12 cellular contexts compared by ENCODE assay signal in the genomic region with DNA sequence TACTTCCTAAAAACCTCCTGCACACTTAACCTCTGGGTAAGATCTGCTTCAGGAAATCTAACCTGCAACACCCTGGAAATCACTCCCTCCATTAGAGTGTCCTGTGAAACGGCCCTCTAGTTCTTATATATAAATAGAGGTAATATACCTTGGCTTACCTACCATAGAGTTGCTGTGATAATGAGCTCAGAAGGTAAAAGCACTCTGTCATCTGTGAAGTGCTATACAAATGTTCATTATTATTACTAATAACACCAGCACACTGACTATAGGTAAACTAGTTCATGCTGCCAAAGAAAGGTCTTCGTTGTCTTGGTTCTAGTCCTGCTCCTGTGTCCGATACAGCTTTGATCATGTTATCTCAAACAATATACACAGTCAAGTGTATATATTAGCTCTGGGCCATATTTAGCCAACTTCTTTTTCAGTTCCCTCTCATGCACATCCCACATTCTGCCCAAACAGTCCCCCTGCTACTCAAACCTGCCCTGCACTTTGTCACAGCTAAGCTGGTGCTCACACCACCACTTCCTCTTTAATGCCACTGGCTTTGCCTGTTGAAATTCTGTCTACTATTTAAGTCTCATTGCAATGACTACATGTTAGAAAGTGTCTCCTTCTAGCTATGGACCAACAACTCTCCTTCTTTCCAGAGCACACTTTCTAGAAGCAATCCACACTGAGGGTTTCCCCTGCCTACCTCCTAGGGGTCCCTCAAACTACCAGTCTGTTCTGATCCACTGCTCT. TPM values are rescaled to one million over a fixed set of nuclear protein-coding genes. Genes with fewer than 3 reads are reported as not detected.
DNase-seq lines count a peak whose midpoint lies in the region; ATAC-seq lines count a peak whose summit lies in the region.
"Had no signal": no experiment of that assay in that cellular context is flagged by ENCODE, and none has a peak within 500 bp of the region (broad histone marks: within the 10 kb centered on the region; RNA-seq: fewer than 3 reads in every experiment).

No MANE protein-coding gene starts in this region.

- peak; percentile 72 for ATAC-seq in GM18502 (IDR thresholded peaks at IDR 0.05; ENCODE audit: poor library complexity, unreplicated experiment)
- ATAC-seq in GM21529 (IDR thresholded peaks at IDR 0.05; ENCODE audit: unreplicated experiment) = peak; percentile 66
- peak; percentile 67 for ATAC-seq in HG03457 (IDR thresholded peaks at IDR 0.05; ENCODE audit: unreplicated experiment)

- peak overlapping the region; percentile 85 for H3K27ac ChIP-seq in epithelial cell of prostate
- H3K27ac ChIP-seq: parathyroid adenoma had no signal

- peaks cover 47% of the 10 kb centered on the region for H3K36me3 Mint-ChIP-seq in activated T-helper 1 cell treated with anti-CD3 and anti-CD28 coated beads, Interleukin-12 subunit alpha, Interleukin-12 subunit beta, Interleukin-2, Interleukin-4 antibody, amounts not matched to agents 30 ng/mL and 10 ng/mL and 1 ng/mL, durations not matched to agents 14 hours and 24 hours and 36 hours (ENCODE audit: low read depth)

- no peak overlapping the region for H3K27ac Mint-ChIP-seq in activated T-helper 1 cell treated with anti-CD3 and anti-CD28 coated beads, Interleukin-12 subunit alpha, Interleukin-12 subunit beta, Interleukin-2, Interleukin-4 antibody, amounts not matched to agents 30 ng/mL and 10 ng/mL and 1 ng/mL, durations not matched to agents 14 hours and 24 hours and 36 hours
- H3K27ac Mint-ChIP-seq: stimulated activated naive CD8-positive, alpha-beta T cell treated with anti-CD3 and anti-CD28 coated beads, Interleukin-15, Interleukin-2, amounts not matched to agents 100 ng/mL and 50 ng/mL, for 24 hours had no signal

- H3K9me3 Mint-ChIP-seq in activated T-helper 1 cell treated with anti-CD3 and anti-CD28 coated beads, Interleukin-12 subunit alpha, Interleukin-12 subunit beta, Interleukin-2, Interleukin-4 antibody, amounts not matched to agents 30 ng/mL and 10 ng/mL and 1 ng/mL, durations not matched to agents 14 hours and 24 hours and 36 hours = no peaks in the 10 kb centered on the region
- H3K9me3 Mint-ChIP-seq: stimulated activated naive CD8-positive, alpha-beta T cell treated with anti-CD3 and anti-CD28 coated beads, Interleukin-15, Interleukin-2, amounts not matched to agents 100 ng/mL and 50 ng/mL, for 24 hours had no signal

- intact Hi-C loops in activated T-helper 1 cell treated with anti-CD3 and anti-CD28 coated beads, Interleukin-12 subunit alpha, Interleukin-12 subunit beta, Interleukin-2, Interleukin-4 antibody, amounts not matched to agents 30 ng/mL and 10 ng/mL and 1 ng/mL, durations not matched to agents 14 hours and 24 hours and 36 hours (cut with micrococcal nuclease) = loop anchor here (10.0 kb wide), 1 partner anchor 1576 kb away; a partner anchor contains a TSS

- peaks cover 50% of the 10 kb centered on the region for H3K4me1 Mint-ChIP-seq in activated T-helper 1 cell treated with anti-CD3 and anti-CD28 coated beads, Interleukin-12 subunit alpha, Interleukin-12 subunit beta, Interleukin-2, Interleukin-4 antibody, amounts not matched to agents 30 ng/mL and 10 ng/mL and 1 ng/mL, durations not matched to agents 14 hours and 24 hours and 36 hours (ENCODE audit: low read depth)

- no peak overlapping the region for H3K4me3 Mint-ChIP-seq in activated T-helper 1 cell treated with anti-CD3 and anti-CD28 coated beads, Interleukin-12 subunit alpha, Interleukin-12 subunit beta, Interleukin-2, Interleukin-4 antibody, amounts not matched to agents 30 ng/mL and 10 ng/mL and 1 ng/mL, durations not matched to agents 14 hours and 24 hours and 36 hours
- H3K4me3 Mint-ChIP-seq: stimulated activated naive CD8-positive, alpha-beta T cell treated with anti-CD3 and anti-CD28 coated beads, Interleukin-15, Interleukin-2, amounts not matched to agents 100 ng/mL and 50 ng/mL, for 24 hours had no signal

- DNase-seq in epithelial cell of prostate (ENCODE audit: low read depth, low spot score) = no peak
- DNase-seq in NCI-H187 (lab: John Stamatoyannopoulos, UW) = no peak
- no peak for DNase-seq in activated gamma-delta T cell treated with Interleukin-2 at 50 U/mL for 16 hours
- DNase-seq in activated T-helper 1 cell treated with anti-CD3 and anti-CD28 coated beads, Interleukin-12 subunit alpha, Interleukin-12 subunit beta, Interleukin-2, Interleukin-4 antibody, amounts not matched to agents 30 ng/mL and 10 ng/mL and 1 ng/mL, durations not matched to agents 14 hours and 24 hours and 36 hours (ENCODE audit: low spot score) = no peak
- DNase-seq in stimulated activated CD4-positive, alpha-beta T cell treated with anti-CD3 and anti-CD28 coated beads, Interleukin-4, amount 100 ng/mL, for 4 hours = no peak
- DNase-seq: activated T-cell treated with anti-CD3 and anti-CD28 coated beads, Interleukin-2, amount 50 U/mL, for 48 hours; NCI-H748 treated with DMSO at 0.1 percent for 48 hours had no signal

- peaks cover 1% of the 10 kb centered on the region for H3K27me3 Mint-ChIP-seq in activated T-helper 1 cell treated with anti-CD3 and anti-CD28 coated beads, Interleukin-12 subunit alpha, Interleukin-12 subunit beta, Interleukin-2, Interleukin-4 antibody, amounts not matched to agents 30 ng/mL and 10 ng/mL and 1 ng/mL, durations not matched to agents 14 hours and 24 hours and 36 hours (ENCODE audit: insufficient read depth)

RNA-seq across cellular contexts. Expression of a gene that starts 5.1 kb away (rescaled TPM):
- 16.6 and 16.9 TPM in 2 replicates for total RNA-seq in activated T-helper 1 cell treated with anti-CD3 and anti-CD28 coated beads, Interleukin-12 subunit alpha, Interleukin-12 subunit beta, Interleukin-2, Interleukin-4 antibody, amounts not matched to agents 30 ng/mL and 10 ng/mL and 1 ng/mL, durations not matched to agents 14 hours and 24 hours and 36 hours
